In the genomic region with DNA sequence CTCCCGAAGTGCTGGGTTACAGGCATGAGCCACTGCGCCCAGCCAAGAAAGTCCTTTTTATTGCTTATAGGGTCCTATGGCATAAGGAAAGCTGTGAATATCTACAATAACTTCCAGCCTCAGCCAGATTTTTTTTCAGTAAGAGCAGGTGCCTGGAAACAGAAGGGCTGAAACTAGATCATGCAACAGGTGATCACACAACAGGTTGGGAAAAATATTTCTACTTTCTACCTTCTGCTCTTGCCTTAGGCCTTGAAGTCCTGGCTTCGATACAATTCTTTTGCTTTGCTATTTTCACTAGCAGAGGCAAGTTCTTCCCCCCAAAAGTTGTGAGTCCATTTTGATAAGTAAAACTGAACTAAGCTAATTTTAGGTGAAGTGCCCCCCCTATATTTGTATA, we compare ENCODE assay signal across 24 cellular contexts.
"Had no signal": no experiment of that assay in that cellular context is flagged by ENCODE, and none has a peak within 500 bp of the region (broad histone marks: within the 10 kb centered on the region; RNA-seq: fewer than 3 reads in every experiment).

No MANE protein-coding gene starts in this region.

- H3K27ac ChIP-seq: ascending aorta, breast epithelium, cardiac muscle cell, colonic mucosa, epithelial cell of prostate, esophagus squamous epithelium had no signal

- H3K36me3 ChIP-seq: ascending aorta, breast epithelium, cardiac muscle cell, colonic mucosa, esophagus squamous epithelium had no signal

- H3K4me1 ChIP-seq: ascending aorta, breast epithelium, colonic mucosa, esophagus squamous epithelium had no signal

- H3K4me3 ChIP-seq: ascending aorta, breast epithelium, cardiac muscle cell, colonic mucosa, esophagus squamous epithelium had no signal

- DNase-seq: activated CD4-positive, alpha-beta memory T cell treated with anti-CD3 and anti-CD28 coated beads for 36 hours; activated CD4-positive, alpha-beta T cell treated with anti-CD3 and anti-CD28 coated beads for 36 hours; activated CD4-positive, alpha-beta T cell treated with anti-CD3 and anti-CD28 coated beads, Interleukin-2, amount 10 ng/mL, durations not matched to agents 24 days and 14 days; activated CD4-positive, CD25-positive, alpha-beta regulatory T cell; activated CD4-positive, CD25-positive, alpha-beta regulatory T cell treated with anti-CD3 and anti-CD28 coated beads, Interleukin-2, amount 50 U/mL, for 72 hours; activated CD8-positive, alpha-beta memory T cell treated with anti-CD3 and anti-CD28 coated beads, Interleukin-2, amount 10 ng/mL, durations not matched to agents 7 days and 5 days; activated CD8-positive, alpha-beta memory T cell treated with anti-CD3 and anti-CD28 coated beads, Interleukin-2, amount 50 U/mL, for 4 hours; activated CD8-positive, alpha-beta T cell treated with anti-CD3 and anti-CD28 coated beads, Interleukin-2, amount 10 ng/mL, durations not matched to agents 7 days and 5 days; activated effector memory CD4-positive, alpha-beta T cell treated with anti-CD3 and anti-CD28 coated beads, Interleukin-2, amount 50 U/mL, for 16 hours; activated naive CD4-positive, alpha-beta T cell treated with anti-CD3 and anti-CD28 coated beads for 36 hours; activated naive CD8-positive, alpha-beta T cell treated with anti-CD3 and anti-CD28 coated beads, Interleukin-2, amount 10 ng/mL, durations not matched to agents 7 days and 5 days; activated T-cell treated with anti-CD3 and anti-CD28 coated beads, Interleukin-2, amount 50 U/mL, for 1 hour; activated T-cell treated with anti-CD3 and anti-CD28 coated beads, Interleukin-2, amount 50 U/mL, for 48 hours; central memory CD4-positive, alpha-beta T cell; cerebellar nuclear complex; colonic mucosa; effector CD8-positive, alpha-beta T cell; esophagus squamous epithelium; head of caudate nucleus; T-helper 2 cell had no signal

- H3K27me3 ChIP-seq: ascending aorta, breast epithelium, cardiac muscle cell, colonic mucosa, esophagus squamous epithelium had no signal

- H3K9me3 ChIP-seq: ascending aorta, breast epithelium, colonic mucosa, esophagus squamous epithelium had no signal
